15 cellular contexts compared by ENCODE assay signal in genomic region chr9:121279841-121280388, GRCh38. TPM values are rescaled to one million over a fixed set of nuclear protein-coding genes. Genes with fewer than 3 reads are reported as not detected.
DNase-seq lines count a peak whose midpoint lies in the region; ATAC-seq and TF ChIP-seq lines count a peak whose summit lies in the region.
"Had no signal": no experiment of that assay in that cellular context is flagged by ENCODE, and none has a peak within 500 bp of the region (broad histone marks: within the 10 kb centered on the region; RNA-seq: fewer than 3 reads in every experiment).

No MANE protein-coding gene starts in this region.

- H3K4me3 ChIP-seq in heart left ventricle: no peak overlapping the region
- H3K4me3 ChIP-seq in right cardiac atrium (ENCODE audit: low read length): no peak overlapping the region
- H3K4me3 ChIP-seq: cardiac muscle cell, GM23338 had no signal

- H3K27me3 ChIP-seq in heart left ventricle (no peaks in the 10 kb centered on the region), right cardiac atrium (ENCODE audit: control insufficient read depth, insufficient read depth) (no peaks in the 10 kb centered on the region)
- H3K27me3 ChIP-seq: cardiac muscle cell had no signal

- TF ChIP-seq CTCF in heart left ventricle (IDR thresholded peaks at IDR 0.05): no peak

- peak overlapping the region in 11 of 12 donors; percentile 96 to 100 (median 97) for H3K27ac ChIP-seq in heart left ventricle
- peak overlapping the region; percentile 68 for H3K27ac ChIP-seq in right cardiac atrium (ENCODE audit: low read length)
- H3K27ac ChIP-seq: cardiac muscle cell had no signal

- ATAC-seq in heart left ventricle (no peak), left cardiac atrium (no peak), right cardiac atrium (no peak), sciatic nerve (no peak), GM19351 (IDR thresholded peaks at IDR 0.05; ENCODE audit: unreplicated experiment) (no peak)
- ATAC-seq: activated T-helper 17 cell treated with anti-CD3 and anti-CD28 coated beads, Interleukin-2, amount 50 U/mL, for 72 hours had no signal

- intact Hi-C loops in heart left ventricle (cut with DNase I) (loop anchor here in 9 of 10 donors (2.0 to 10.0 kb wide), 10 partner anchors 19 to 97 kb away; partner anchors contain the start of gene STOM (in 5 of the 9)), left cardiac atrium (cut with DNase I) (loop anchor here in 1 of 2 donors (5.0 kb wide), 1 partner anchor 32 kb away; no protein-coding TSS in a partner anchor), right cardiac atrium (cut with DNase I) (loop anchor here in 3 of 4 donors (2.0 to 5.0 kb wide), 3 partner anchors 41 to 92 kb away; partner anchors contain the start of gene STOM (in 1 of the 3)), sciatic nerve (cut with DNase I) (no loop called here)

- DNase-seq in heart left ventricle (no peak), left cardiac atrium (no peak), right cardiac atrium (no peak), sciatic nerve (ENCODE audit: low spot score) (peak; percentile 54), mucosa of gallbladder (ENCODE audit: low spot score) (no peak), islet precursor cell (no peak)
- DNase-seq in stimulated activated CD4-positive, alpha-beta T cell treated with anti-CD3 and anti-CD28 coated beads, Interleukin-2, amount 100 ng/mL, for 24 hours: no peak
- DNase-seq: NCI-H1092 treated with DMSO at 0.1 percent for 48 hours; SHP77 treated with DMSO at 0.1 percent for 48 hours; stimulated activated CD4-positive, alpha-beta T cell treated with anti-CD3 and anti-CD28 coated beads, Interleukin-4, amount 100 ng/mL, for 1 hour; stimulated activated naive CD8-positive, alpha-beta T cell treated with anti-CD3 and anti-CD28 coated beads, Interleukin-15, amount 100 ng/mL, for 72 hours had no signal

- peaks cover 37 to 96% (median 77%) of the 10 kb centered on the region in 12 donors for H3K4me1 ChIP-seq in heart left ventricle
- H3K4me1 ChIP-seq in right cardiac atrium (ENCODE audit: control insufficient read depth, insufficient read depth, low read length): peaks cover 50% of the 10 kb centered on the region

- no peak for TF ChIP-seq POLR2A in heart left ventricle (IDR thresholded peaks at IDR 0.05)

- H3K36me3 ChIP-seq in heart left ventricle: peaks cover 0 to 3% (median 0%) of the 10 kb centered on the region in 9 donors
- H3K36me3 ChIP-seq: cardiac muscle cell had no signal

- WGBS in heart left ventricle, 4 donors: 70 to 80% (median 74%) methylated on average over 10 of the region's 10 CpGs
- WGBS in right cardiac atrium: 65% methylated on average over 10 of the region's 10 CpGs

- no peaks in the 10 kb centered on the region for H3K9me3 ChIP-seq in heart left ventricle
- no peaks in the 10 kb centered on the region for H3K9me3 ChIP-seq in right cardiac atrium (ENCODE audit: control insufficient read depth, low read length)

RNA-seq across cellular contexts. Expression of gene GSN, which starts 12.0 kb away (rescaled TPM):
- total RNA-seq in heart left ventricle (1,000 to 10,000 TPM in 2 of 9 donors, 100 to 1,000 TPM in 7; 422 to 2,088 (median 703) TPM), left cardiac atrium (1,000 to 10,000 TPM in 1 of 2 donors, 100 to 1,000 TPM in 1; 881 to 1,287 TPM), right cardiac atrium (1,000 to 10,000 TPM in 3 of 4 donors, 100 to 1,000 TPM in 1; 949 to 1,838 (median 1,489) TPM), sciatic nerve (1,757 TPM), mucosa of gallbladder (521 TPM)
- polyA plus RNA-seq in heart left ventricle (100 to 1,000 TPM; 379 to 481 TPM), right cardiac atrium (1,813 TPM)
